Comparison of ENCODE assay signal across 1 cellular context in genomic region chr17:57995076-57995956, GRCh38.
A peak's percentile ranks its signal among the peaks of the same experiment; 100 is the strongest.
TF ChIP-seq lines count a peak whose summit lies in the region.

No MANE protein-coding gene starts in this region.

TF ChIP-seq in K562, 482 proteins besides CTCF, POLR2A, EP300 and RAD21 (continued from another document and continues in another):
- TF ChIP-seq CHD7 (IDR thresholded peaks at IDR 0.05; ENCODE audit: low read depth, low read length): no peak
- TF ChIP-seq ZNF274 (IDR thresholded peaks at IDR 0.05; ENCODE audit: borderline replicate concordance, low read depth, low read length): no peak
- no peak for TF ChIP-seq FOS (IDR thresholded peaks at IDR 0.05; ENCODE audit: extremely low read depth, insufficient read length)
- TF ChIP-seq ADNP (tag; IDR thresholded peaks at IDR 0.05): no peak
- TF ChIP-seq BRCA1 (IDR thresholded peaks at IDR 0.05): no peak
- TF ChIP-seq BRCA1 (CRISPR knock-in tag; IDR thresholded peaks at IDR 0.05): no peak
- no peak for TF ChIP-seq MEF2A (IDR thresholded peaks at IDR 0.05; ENCODE audit: control insufficient read depth, low read depth, low read length)
- TF ChIP-seq NELFE (IDR thresholded peaks at IDR 0.05; ENCODE audit: insufficient read depth, insufficient read length): no peak
- TF ChIP-seq, protein P1, sequence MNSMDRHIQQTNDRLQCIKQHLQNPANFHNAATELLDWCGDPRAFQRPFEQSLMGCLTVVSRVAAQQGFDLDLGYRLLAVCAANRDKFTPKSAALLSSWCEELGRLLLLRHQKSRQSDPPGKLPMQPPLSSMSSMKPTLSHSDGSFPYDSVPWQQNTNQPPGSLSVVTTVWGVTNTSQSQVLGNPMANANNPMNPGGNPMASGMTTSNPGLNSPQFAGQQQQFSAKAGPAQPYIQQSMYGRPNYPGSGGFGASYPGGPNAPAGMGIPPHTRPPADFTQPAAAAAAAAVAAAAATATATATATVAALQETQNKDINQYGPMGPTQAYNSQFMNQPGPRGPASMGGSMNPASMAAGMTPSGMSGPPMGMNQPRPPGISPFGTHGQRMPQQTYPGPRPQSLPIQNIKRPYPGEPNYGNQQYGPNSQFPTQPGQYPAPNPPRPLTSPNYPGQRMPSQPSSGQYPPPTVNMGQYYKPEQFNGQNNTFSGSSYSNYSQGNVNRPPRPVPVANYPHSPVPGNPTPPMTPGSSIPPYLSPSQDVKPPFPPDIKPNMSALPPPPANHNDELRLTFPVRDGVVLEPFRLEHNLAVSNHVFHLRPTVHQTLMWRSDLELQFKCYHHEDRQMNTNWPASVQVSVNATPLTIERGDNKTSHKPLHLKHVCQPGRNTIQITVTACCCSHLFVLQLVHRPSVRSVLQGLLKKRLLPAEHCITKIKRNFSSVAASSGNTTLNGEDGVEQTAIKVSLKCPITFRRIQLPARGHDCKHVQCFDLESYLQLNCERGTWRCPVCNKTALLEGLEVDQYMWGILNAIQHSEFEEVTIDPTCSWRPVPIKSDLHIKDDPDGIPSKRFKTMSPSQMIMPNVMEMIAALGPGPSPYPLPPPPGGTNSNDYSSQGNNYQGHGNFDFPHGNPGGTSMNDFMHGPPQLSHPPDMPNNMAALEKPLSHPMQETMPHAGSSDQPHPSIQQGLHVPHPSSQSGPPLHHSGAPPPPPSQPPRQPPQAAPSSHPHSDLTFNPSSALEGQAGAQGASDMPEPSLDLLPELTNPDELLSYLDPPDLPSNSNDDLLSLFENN (IDR thresholded peaks at IDR 0.05; ENCODE audit: low read depth in 2 of 2, low read length in 2 of 2): no peak
- TF ChIP-seq ZNF165 (CRISPR knock-in tag; IDR thresholded peaks at IDR 0.05; ENCODE audit: borderline replicate concordance): no peak
- no peak for TF ChIP-seq ZNF133 (CRISPR knock-in tag; IDR thresholded peaks at IDR 0.05)
- TF ChIP-seq POLR2B (IDR thresholded peaks at IDR 0.05; ENCODE audit: low read depth, partially characterized antibody): peak; percentile 42
- no peak for TF ChIP-seq JUN (IDR thresholded peaks at IDR 0.05; ENCODE audit: borderline replicate concordance, low read depth, low read length)
- TF ChIP-seq JUN (CRISPR knock-in tag; IDR thresholded peaks at IDR 0.05; ENCODE audit: borderline replicate concordance): no peak
- TF ChIP-seq MCM5 (IDR thresholded peaks at IDR 0.05; ENCODE audit: low read depth): no peak
- no peak for TF ChIP-seq ZNF511 (CRISPR knock-in tag; IDR thresholded peaks at IDR 0.05)
- TF ChIP-seq SMAD2 (IDR thresholded peaks at IDR 0.05; ENCODE audit: low read depth, low read length): no peak
- TF ChIP-seq FOXM1 (IDR thresholded peaks at IDR 0.05; ENCODE audit: low read depth): no peak
- no peak for TF ChIP-seq FOXM1 (CRISPR knock-in tag; IDR thresholded peaks at IDR 0.05; ENCODE audit: low read depth)
- 0 out of 4 replicates have a peak, but pooled peaks of 1 of the 2 experiments have one; percentile 26 for TF ChIP-seq NONO (IDR thresholded peaks at IDR 0.05; ENCODE audit: low read depth in 2 of 2, low read length in 1 of 2)
- TF ChIP-seq REST (CRISPR knock-in tag; IDR thresholded peaks at IDR 0.05; ENCODE audit: low read depth): no peak
- TF ChIP-seq ZNF785 (CRISPR knock-in tag; IDR thresholded peaks at IDR 0.05): no peak
- TF ChIP-seq CEBPG (CRISPR knock-in tag; IDR thresholded peaks at IDR 0.05): no peak
- no peak for TF ChIP-seq CEBPG (tag; conservative IDR thresholded peaks at IDR 0.05 in 1 of 2, IDR thresholded peaks at IDR 0.05 in 1 of 2)
- TF ChIP-seq PHB (CRISPR knock-in tag; IDR thresholded peaks at IDR 0.05): no peak
- no peak for TF ChIP-seq ZNF668 (CRISPR knock-in tag; IDR thresholded peaks at IDR 0.05)
- TF ChIP-seq, protein P2, sequence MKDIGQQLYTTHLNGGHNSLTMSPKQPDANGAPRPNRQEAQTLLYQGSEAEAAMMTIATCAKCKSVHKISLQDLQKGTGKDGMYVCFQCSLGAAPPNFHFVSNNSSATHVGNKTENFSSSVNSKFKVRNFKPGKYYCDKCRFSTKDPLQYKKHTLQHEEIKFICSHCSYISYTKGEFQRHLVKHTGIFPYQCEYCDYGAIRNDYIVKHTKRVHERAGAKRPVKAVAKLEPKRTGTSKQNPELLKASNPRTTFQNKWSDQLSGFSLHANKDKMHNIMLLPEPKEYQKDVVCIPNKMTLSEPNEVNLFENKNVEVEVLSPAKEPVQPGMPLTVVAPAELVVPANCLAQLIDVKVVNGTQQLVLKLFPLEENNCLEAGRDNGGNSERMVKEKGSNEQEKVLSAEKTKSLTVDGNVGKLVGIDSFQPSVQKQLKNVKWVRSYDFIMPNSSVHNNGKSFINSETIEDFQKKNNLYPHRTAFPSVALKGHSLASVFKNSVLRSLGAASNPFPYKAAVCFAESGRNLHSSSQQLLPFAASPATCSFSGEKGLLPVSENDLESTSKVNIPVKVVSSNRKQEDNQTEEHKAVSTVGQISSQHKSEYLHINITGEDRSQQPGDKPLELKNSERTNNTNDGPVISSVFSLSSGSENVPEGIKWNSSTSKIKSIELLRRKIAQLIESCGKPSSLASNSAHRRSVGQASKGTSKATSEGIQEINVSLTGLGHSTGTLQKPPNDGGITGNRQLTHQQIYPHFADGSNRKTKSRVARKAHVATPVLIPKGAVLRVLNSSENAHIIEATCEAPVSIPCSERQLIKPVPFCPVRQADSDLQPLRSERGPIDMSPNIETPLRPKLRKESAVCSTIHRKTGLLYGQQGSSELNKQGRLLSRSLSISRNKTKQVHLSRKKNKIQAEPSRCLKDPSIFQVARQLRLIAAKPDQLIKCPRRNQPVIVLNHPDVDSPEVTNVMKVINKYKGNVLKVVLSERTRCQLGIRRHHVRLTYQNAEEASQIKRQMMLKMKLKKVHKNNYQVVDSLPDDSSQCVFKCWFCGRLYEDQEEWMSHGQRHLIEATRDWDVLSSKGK (CRISPR knock-in tag; IDR thresholded peaks at IDR 0.05): no peak
- TF ChIP-seq, protein P3, sequence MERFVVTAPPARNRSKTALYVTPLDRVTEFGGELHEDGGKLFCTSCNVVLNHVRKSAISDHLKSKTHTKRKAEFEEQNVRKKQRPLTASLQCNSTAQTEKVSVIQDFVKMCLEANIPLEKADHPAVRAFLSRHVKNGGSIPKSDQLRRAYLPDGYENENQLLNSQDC (CRISPR knock-in tag; IDR thresholded peaks at IDR 0.05): no peak
- peak; percentile 68 for TF ChIP-seq RBM39 (optimal IDR thresholded peaks at IDR 0.05; ENCODE audit: low read depth, low read length)
- no peak for TF ChIP-seq TAF1 (IDR thresholded peaks at IDR 0.05; ENCODE audit: control insufficient read depth, extremely low read depth, insufficient read depth, low read length, severe bottlenecking)
- no peak for TF ChIP-seq ZC3H11A (IDR thresholded peaks at IDR 0.05; ENCODE audit: low read depth, low read length)
- TF ChIP-seq TEAD1 (CRISPR knock-in tag; IDR thresholded peaks at IDR 0.05): peak in 1 of 2 experiments; percentile 23; a peak in 1 of 4 replicates
- TF ChIP-seq, protein P4, sequence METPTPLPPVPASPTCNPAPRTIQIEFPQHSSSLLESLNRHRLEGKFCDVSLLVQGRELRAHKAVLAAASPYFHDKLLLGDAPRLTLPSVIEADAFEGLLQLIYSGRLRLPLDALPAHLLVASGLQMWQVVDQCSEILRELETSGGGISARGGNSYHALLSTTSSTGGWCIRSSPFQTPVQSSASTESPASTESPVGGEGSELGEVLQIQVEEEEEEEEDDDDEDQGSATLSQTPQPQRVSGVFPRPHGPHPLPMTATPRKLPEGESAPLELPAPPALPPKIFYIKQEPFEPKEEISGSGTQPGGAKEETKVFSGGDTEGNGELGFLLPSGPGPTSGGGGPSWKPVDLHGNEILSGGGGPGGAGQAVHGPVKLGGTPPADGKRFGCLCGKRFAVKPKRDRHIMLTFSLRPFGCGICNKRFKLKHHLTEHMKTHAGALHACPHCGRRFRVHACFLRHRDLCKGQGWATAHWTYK (CRISPR knock-in tag; IDR thresholded peaks at IDR 0.05): no peak; the same call in 1 of the 2 replicates
- no peak for TF ChIP-seq ZNF780A (CRISPR knock-in tag; IDR thresholded peaks at IDR 0.05)
